In the genomic region with DNA sequence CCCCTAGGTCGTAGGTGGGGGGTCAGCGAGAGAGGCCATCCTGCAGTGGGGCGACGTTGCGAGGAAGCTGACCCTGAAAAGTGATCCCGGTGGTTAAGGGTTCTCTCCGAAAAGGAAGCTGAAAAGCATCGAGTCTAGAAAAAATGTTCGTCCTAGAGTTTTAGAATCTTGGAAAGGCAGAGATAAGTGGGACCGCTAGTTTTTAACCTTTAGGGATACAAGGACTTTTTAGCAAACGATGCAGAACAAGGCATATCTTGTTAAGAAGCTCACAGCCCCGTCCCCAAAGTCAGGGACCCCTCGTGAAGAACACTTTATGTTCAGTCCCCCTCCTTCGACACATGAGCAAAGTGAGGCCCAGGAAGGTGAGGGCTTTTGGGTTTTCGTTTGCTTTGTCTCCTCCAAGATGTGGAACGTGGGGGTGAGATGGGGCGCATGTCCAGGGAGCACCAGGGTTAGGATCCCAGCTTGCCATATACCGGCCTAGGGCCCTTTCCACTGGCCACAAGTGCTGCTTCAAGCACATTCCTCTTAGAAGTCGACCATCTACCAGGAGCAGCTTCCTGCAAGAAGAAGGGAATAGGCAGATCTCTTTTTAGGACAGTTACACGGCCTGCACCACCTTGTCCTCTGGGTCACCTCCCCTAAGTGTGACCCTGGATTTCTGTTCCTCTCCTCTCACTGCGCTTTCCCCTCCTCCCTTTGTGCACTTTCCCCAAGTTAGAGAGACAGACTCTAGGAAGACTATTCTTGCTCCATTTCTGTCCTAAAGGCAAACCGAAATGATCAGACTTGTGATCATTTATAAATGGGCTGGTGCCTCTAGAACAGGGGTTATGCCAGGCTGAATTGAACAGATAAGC, we compare ENCODE assay signal across 8 cellular contexts. TPM values are rescaled to one million over a fixed set of nuclear protein-coding genes. Genes with fewer than 3 reads are reported as not detected.
DNase-seq lines count a peak whose midpoint lies in the region; ATAC-seq and TF ChIP-seq lines count a peak whose summit lies in the region.

No MANE protein-coding gene starts in this region.

- peaks cover 11% of the 10 kb centered on the region for H3K36me3 Mint-ChIP-seq in CD4-positive, CD25-positive, alpha-beta regulatory T cell
- H3K36me3 Mint-ChIP-seq in activated CD8-positive, alpha-beta memory T cell treated with anti-CD3 and anti-CD28 coated beads, Interleukin-2, amount 10 ng/mL, durations not matched to agents 7 days and 5 days: peaks cover 7% of the 10 kb centered on the region

- DNase-seq in CD4-positive, CD25-positive, alpha-beta regulatory T cell: no peak
- DNase-seq in HEK293T (ENCODE audit: extremely low spot score): peak; percentile 14
- DNase-seq in activated CD8-positive, alpha-beta memory T cell treated with anti-CD3 and anti-CD28 coated beads, Interleukin-2, amount 10 ng/mL, durations not matched to agents 7 days and 5 days: no peak
- DNase-seq in hepatic stellate cell (ENCODE audit: low spot score): peak; percentile 17
- no peak for DNase-seq in effector CD8-positive, alpha-beta T cell (lab: John Stamatoyannopoulos, UW)
- DNase-seq in activated CD4-positive, alpha-beta T cell treated with anti-CD3 and anti-CD28 coated beads for 4 hours: no peak

- H3K4me3 Mint-ChIP-seq in CD4-positive, CD25-positive, alpha-beta regulatory T cell: peak overlapping the region; percentile 88 to 93 (median 89)
- H3K4me3 Mint-ChIP-seq in activated CD8-positive, alpha-beta memory T cell treated with anti-CD3 and anti-CD28 coated beads, Interleukin-2, amount 10 ng/mL, durations not matched to agents 7 days and 5 days: peak overlapping the region; percentile 78

- no peaks in the 10 kb centered on the region for H3K9me3 ChIP-seq in CD4-positive, CD25-positive, alpha-beta regulatory T cell (ENCODE audit: control insufficient read depth in 2 of 2, low read length in 2 of 2)

- H3K27ac Mint-ChIP-seq in CD4-positive, CD25-positive, alpha-beta regulatory T cell: peak overlapping the region; percentile 33 to 83 (median 80)
- peak overlapping the region; percentile 71 for H3K27ac Mint-ChIP-seq in activated CD8-positive, alpha-beta memory T cell treated with anti-CD3 and anti-CD28 coated beads, Interleukin-2, amount 10 ng/mL, durations not matched to agents 7 days and 5 days

- peaks cover 9% of the 10 kb centered on the region for H3K27me3 Mint-ChIP-seq in CD4-positive, CD25-positive, alpha-beta regulatory T cell
- H3K27me3 Mint-ChIP-seq in activated CD8-positive, alpha-beta memory T cell treated with anti-CD3 and anti-CD28 coated beads, Interleukin-2, amount 10 ng/mL, durations not matched to agents 7 days and 5 days: peaks cover 10% of the 10 kb centered on the region

- no peaks in the 10 kb centered on the region for H3K27me3 ChIP-seq in CD4-positive, CD25-positive, alpha-beta regulatory T cell (ENCODE audit: control insufficient read depth, insufficient read depth, low read length)

- H3K4me1 ChIP-seq in CD4-positive, CD25-positive, alpha-beta regulatory T cell (ENCODE audit: control insufficient read depth, insufficient read depth, low read length, poor library complexity, severe bottlenecking): peaks cover 25% of the 10 kb centered on the region

- H3K36me3 ChIP-seq in CD4-positive, CD25-positive, alpha-beta regulatory T cell (ENCODE audit: control insufficient read depth, insufficient read depth, low read length): no peaks in the 10 kb centered on the region

- H3K9me3 Mint-ChIP-seq in CD4-positive, CD25-positive, alpha-beta regulatory T cell: peaks cover 0 to 2% (median 0%) of the 10 kb centered on the region in 7 donors
- no peaks in the 10 kb centered on the region for H3K9me3 Mint-ChIP-seq in activated CD8-positive, alpha-beta memory T cell treated with anti-CD3 and anti-CD28 coated beads, Interleukin-2, amount 10 ng/mL, durations not matched to agents 7 days and 5 days (ENCODE audit: low read depth)

- peaks cover 16 to 52% (median 39%) of the 10 kb centered on the region in 4 donors for H3K4me1 Mint-ChIP-seq in CD4-positive, CD25-positive, alpha-beta regulatory T cell
- H3K4me1 Mint-ChIP-seq in activated CD8-positive, alpha-beta memory T cell treated with anti-CD3 and anti-CD28 coated beads, Interleukin-2, amount 10 ng/mL, durations not matched to agents 7 days and 5 days: peaks cover 40% of the 10 kb centered on the region

- no peak overlapping the region for H3K27ac ChIP-seq in CD4-positive, CD25-positive, alpha-beta regulatory T cell (ENCODE audit: insufficient read depth, low read length, poor library complexity, severe bottlenecking)
- H3K27ac ChIP-seq in skin epidermis: peak overlapping the region in 16 of 21 experiments; percentile 42 to 82 (median 70)

- H3K4me3 ChIP-seq in CD4-positive, CD25-positive, alpha-beta regulatory T cell (ENCODE audit: low read depth, low read length): peak overlapping the region; percentile 81
- H3K4me3 ChIP-seq in skin epidermis: peak overlapping the region; percentile 61 to 94 (median 76)

- POLR2A ChIA-PET in HEK293T (lab: Yijun Ruan, JAX): interaction anchor here (1.0 to 1.3 kb wide), 4 partner anchors 9 to 192 kb away, joined by 3 to 4 read pairs (median 3); partner anchors contain the start of gene FRA10AC1

- CTCF ChIA-PET in HEK293T (lab: Yijun Ruan, JAX): interaction anchor here (1.1 kb wide), 1 partner anchor 425 kb away, joined by 3 read pairs; no protein-coding TSS in a partner anchor
- CTCF ChIA-PET in activated CD8-positive, alpha-beta memory T cell treated with anti-CD3 and anti-CD28 coated beads, Interleukin-2, amount 10 ng/mL, durations not matched to agents 7 days and 5 days (lab: Charles Lee): interaction anchor here (1.3 to 1.6 kb wide), 3 partner anchors 13 to 80 kb away, joined by 4 read pairs; no protein-coding TSS in a partner anchor

- ATAC-seq in CD4-positive, CD25-positive, alpha-beta regulatory T cell (ENCODE audit: low read depth in 2 of 2): no peak
- ATAC-seq in activated CD8-positive, alpha-beta memory T cell treated with anti-CD3 and anti-CD28 coated beads, Interleukin-2, amount 10 ng/mL, durations not matched to agents 7 days and 5 days: no peak
- no peak for ATAC-seq in HG02610 (IDR thresholded peaks at IDR 0.05; ENCODE audit: unreplicated experiment)

TF ChIP-seq in HEK293T, 16 proteins besides CTCF, POLR2A, EP300 and RAD21:
- no peak for TF ChIP-seq FOXK2 (IDR thresholded peaks at IDR 0.05)
- TF ChIP-seq FOXM1 (IDR thresholded peaks at IDR 0.05; ENCODE audit: borderline replicate concordance): no peak
- TF ChIP-seq CTBP1 (IDR thresholded peaks at IDR 0.05; ENCODE audit: borderline replicate concordance): no peak
- TF ChIP-seq PKNOX1 (IDR thresholded peaks at IDR 0.05): no peak
- no peak for TF ChIP-seq BHLHE40 (IDR thresholded peaks at IDR 0.05; ENCODE audit: borderline replicate concordance)

RNA-seq across cellular contexts. Expression of gene SLC35G1, which starts 1.0 kb away (rescaled TPM):
- total RNA-seq in CD4-positive, CD25-positive, alpha-beta regulatory T cell: 3.3 TPM
- 1 to 10 TPM; 4.9 to 6.4 (median 5.9) TPM for polyA plus RNA-seq in CD4-positive, CD25-positive, alpha-beta regulatory T cell
- 1 to 10 TPM; 4.1 to 6.1 TPM for total RNA-seq in activated CD8-positive, alpha-beta memory T cell treated with anti-CD3 and anti-CD28 coated beads, Interleukin-2, amount 10 ng/mL, durations not matched to agents 7 days and 5 days

Comparison
In these comparisons a context has a peak if more than half of its experiments do, and no peak if none do; other contexts are left out.
1. DNase-seq: peak in HEK293T (single experiment) and hepatic stellate cell (single experiment); none in CD4-positive, CD25-positive, alpha-beta regulatory T cell (0 of 3), activated CD8-positive, alpha-beta memory T cell treated with anti-CD3 and anti-CD28 coated beads, Interleukin-2, amount 10 ng/mL, durations not matched to agents 7 days and 5 days (single experiment), effector CD8-positive, alpha-beta T cell (single experiment) and activated CD4-positive, alpha-beta T cell treated with anti-CD3 and anti-CD28 coated beads for 4 hours (0 of 2).